In the genomic region with DNA sequence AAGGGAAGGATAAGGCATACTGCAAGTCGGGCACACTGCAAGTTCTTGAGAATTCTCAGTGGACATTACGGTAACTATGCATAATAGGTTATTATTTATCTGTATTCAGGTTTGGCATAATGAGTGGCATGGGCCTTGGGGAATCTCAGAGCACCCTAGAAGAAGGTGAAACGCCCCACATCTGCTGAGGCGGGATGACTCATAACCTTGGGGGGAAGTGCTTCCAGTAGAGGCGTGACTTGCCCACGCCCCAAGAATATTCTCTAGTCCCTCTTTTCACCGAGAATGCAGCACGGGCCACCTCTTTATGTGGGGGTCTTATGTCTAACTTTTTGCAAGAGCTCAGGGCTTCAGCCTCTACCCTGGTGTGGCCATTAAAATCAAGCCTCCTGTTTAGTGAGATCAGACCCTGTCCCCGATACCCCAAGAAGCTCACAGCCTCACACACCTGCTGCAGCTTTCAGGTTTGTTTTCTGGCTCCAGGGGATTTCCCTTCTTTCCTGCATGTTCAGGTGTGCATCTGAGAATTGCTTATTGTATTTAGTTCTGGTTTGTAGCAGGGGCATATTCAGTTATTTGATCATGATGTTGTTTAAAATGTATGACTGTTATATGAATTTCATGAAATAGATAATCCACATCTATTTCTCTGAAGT, we compare ENCODE assay signal across 1 cellular context.
A peak's percentile ranks its signal among the peaks of the same experiment; 100 is the strongest.
TF ChIP-seq lines count a peak whose summit lies in the region.

No MANE protein-coding gene starts in this region.

TF ChIP-seq in GM12878, 131 proteins besides CTCF, POLR2A, EP300 and RAD21 (continued from another document):
- TF ChIP-seq, protein P1, sequence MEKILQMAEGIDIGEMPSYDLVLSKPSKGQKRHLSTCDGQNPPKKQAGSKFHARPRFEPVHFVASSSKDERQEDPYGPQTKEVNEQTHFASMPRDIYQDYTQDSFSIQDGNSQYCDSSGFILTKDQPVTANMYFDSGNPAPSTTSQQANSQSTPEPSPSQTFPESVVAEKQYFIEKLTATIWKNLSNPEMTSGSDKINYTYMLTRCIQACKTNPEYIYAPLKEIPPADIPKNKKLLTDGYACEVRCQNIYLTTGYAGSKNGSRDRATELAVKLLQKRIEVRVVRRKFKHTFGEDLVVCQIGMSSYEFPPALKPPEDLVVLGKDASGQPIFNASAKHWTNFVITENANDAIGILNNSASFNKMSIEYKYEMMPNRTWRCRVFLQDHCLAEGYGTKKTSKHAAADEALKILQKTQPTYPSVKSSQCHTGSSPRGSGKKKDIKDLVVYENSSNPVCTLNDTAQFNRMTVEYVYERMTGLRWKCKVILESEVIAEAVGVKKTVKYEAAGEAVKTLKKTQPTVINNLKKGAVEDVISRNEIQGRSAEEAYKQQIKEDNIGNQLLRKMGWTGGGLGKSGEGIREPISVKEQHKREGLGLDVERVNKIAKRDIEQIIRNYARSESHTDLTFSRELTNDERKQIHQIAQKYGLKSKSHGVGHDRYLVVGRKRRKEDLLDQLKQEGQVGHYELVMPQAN (conservative IDR thresholded peaks at IDR 0.05) = no peak
- TF ChIP-seq MTA2 (IDR thresholded peaks at IDR 0.05; ENCODE audit: low read depth) (peak; percentile 28; the same call in 1 of the 2 replicates), IKZF2 (IDR thresholded peaks at IDR 0.05) (peak in 1 of 2 experiments; percentile 20; a peak in 1 of 4 replicates), ZNF217 (IDR thresholded peaks at IDR 0.05) (no peak), CREM (IDR thresholded peaks at IDR 0.05; ENCODE audit: low read depth) (no peak), MTA3 (IDR thresholded peaks at IDR 0.05; ENCODE audit: borderline replicate concordance, low read length) (no peak), JUNB (IDR thresholded peaks at IDR 0.05) (peak; percentile 68), TCF12 (IDR thresholded peaks at IDR 0.05; ENCODE audit: low read depth, low read length) (peak; percentile 12), FOXM1 (IDR thresholded peaks at IDR 0.05; ENCODE audit: low read depth, low read length) (0 out of 2 replicates have a peak, but pooled peaks have one; percentile 41), SPI1 (IDR thresholded peaks at IDR 0.05; ENCODE audit: borderline replicate concordance, insufficient read depth, low read depth, low read length) (peak; percentile 82), TCF3 (IDR thresholded peaks at IDR 0.05; ENCODE audit: borderline replicate concordance, insufficient read depth, low read depth, low read length) (peak; percentile 88), TCF7 (IDR thresholded peaks at IDR 0.05; ENCODE audit: borderline replicate concordance) (no peak), ZNF207 (IDR thresholded peaks at IDR 0.05; ENCODE audit: borderline replicate concordance) (no peak), BHLHE40 (IDR thresholded peaks at IDR 0.05; ENCODE audit: borderline replicate concordance in 1 of 2, low read depth in 2 of 2, low read length in 1 of 2) (peak in 1 of 2 experiments; percentile 43; a peak in 1 of 4 replicates)
- TF ChIP-seq, protein P2, sequence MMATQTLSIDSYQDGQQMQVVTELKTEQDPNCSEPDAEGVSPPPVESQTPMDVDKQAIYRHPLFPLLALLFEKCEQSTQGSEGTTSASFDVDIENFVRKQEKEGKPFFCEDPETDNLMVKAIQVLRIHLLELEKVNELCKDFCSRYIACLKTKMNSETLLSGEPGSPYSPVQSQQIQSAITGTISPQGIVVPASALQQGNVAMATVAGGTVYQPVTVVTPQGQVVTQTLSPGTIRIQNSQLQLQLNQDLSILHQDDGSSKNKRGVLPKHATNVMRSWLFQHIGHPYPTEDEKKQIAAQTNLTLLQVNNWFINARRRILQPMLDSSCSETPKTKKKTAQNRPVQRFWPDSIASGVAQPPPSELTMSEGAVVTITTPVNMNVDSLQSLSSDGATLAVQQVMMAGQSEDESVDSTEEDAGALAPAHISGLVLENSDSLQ (IDR thresholded peaks at IDR 0.05) = peak; percentile 92
- TF ChIP-seq, protein P3, sequence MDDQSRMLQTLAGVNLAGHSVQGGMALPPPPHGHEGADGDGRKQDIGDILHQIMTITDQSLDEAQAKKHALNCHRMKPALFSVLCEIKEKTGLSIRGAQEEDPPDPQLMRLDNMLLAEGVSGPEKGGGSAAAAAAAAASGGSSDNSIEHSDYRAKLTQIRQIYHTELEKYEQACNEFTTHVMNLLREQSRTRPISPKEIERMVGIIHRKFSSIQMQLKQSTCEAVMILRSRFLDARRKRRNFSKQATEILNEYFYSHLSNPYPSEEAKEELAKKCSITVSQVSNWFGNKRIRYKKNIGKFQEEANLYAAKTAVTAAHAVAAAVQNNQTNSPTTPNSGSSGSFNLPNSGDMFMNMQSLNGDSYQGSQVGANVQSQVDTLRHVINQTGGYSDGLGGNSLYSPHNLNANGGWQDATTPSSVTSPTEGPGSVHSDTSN (IDR thresholded peaks at IDR 0.05; ENCODE audit: insufficient replicate concordance, low read depth, low read length) = peak; percentile 74
